ENCODE assay signal across 13 cellular contexts in the genomic region with DNA sequence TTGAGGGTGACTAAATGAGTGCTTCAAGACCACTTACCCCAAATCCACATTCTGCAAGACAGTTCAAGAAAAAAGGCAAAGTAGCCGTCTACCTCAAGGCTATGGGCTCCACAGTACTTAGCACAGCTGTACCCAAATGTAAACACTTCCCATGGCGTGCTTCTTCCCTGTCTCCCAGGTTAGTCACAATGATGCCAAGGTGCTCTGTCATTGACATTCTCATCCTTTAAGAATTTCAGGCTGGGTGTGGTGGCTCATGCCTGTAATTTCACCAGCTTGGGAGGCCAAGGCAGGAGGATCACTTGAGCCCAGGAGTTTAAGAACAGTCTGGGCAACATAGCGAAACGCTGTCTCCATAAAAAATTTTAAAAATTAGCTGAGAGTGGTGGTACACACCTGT. TPM values are rescaled to one million over a fixed set of nuclear protein-coding genes. Genes with fewer than 3 reads are reported as not detected.
DNase-seq lines count a peak whose midpoint lies in the region; ATAC-seq and TF ChIP-seq lines count a peak whose summit lies in the region.
"Had no signal": no experiment of that assay in that cellular context is flagged by ENCODE, and none has a peak within 500 bp of the region (broad histone marks: within the 10 kb centered on the region; RNA-seq: fewer than 3 reads in every experiment).

No MANE protein-coding gene starts in this region.

- no peak overlapping the region for H3K9ac ChIP-seq in endodermal cell (ENCODE audit: extremely low read depth, low read length, poor library complexity, severe bottlenecking)

- POLR2A ChIA-PET in Panc1 (lab: Charles Lee), result interaction anchor here (0.6 kb wide), 1 partner anchor 69 kb away, joined by 3 read pairs; no protein-coding TSS in a partner anchor

- H3K36me3 ChIP-seq in Panc1 (ENCODE audit: control insufficient read depth, insufficient read depth, low read length), result no peaks in the 10 kb centered on the region
- peaks cover under 1% of the 10 kb centered on the region for H3K36me3 ChIP-seq in endodermal cell (ENCODE audit: control insufficient read depth, insufficient read depth, low read length)
- H3K36me3 ChIP-seq: ovary, thoracic aorta had no signal

- no TSS peak for BruUV-seq in Panc1 (replicated peaks; lab: Mats Ljungman, UMichigan)

- peaks cover 63% of the 10 kb centered on the region for H3K4me1 Mint-ChIP-seq in activated T-cell treated with anti-CD3 and anti-CD28 coated beads, Interleukin-2, amount 50 U/mL, for 72 hours (ENCODE audit: low read depth)
- peaks cover 41% of the 10 kb centered on the region for H3K4me1 Mint-ChIP-seq in activated T-cell treated with anti-CD3 and anti-CD28 coated beads, Interleukin-2, amount 50 U/mL, for 4 hours (ENCODE audit: low read depth)
- peaks cover 26% of the 10 kb centered on the region for H3K4me1 Mint-ChIP-seq in stimulated activated effector memory CD8-positive, alpha-beta T cell treated with anti-CD3 and anti-CD28 coated beads, Interleukin-12 subunit alpha, Interleukin-12 subunit beta, amount 100 ng/mL, for 72 hours
- peaks cover 8% of the 10 kb centered on the region for H3K4me1 Mint-ChIP-seq in endodermal cell

- H3K27me3 Mint-ChIP-seq in activated T-cell treated with anti-CD3 and anti-CD28 coated beads, Interleukin-2, amount 50 U/mL, for 72 hours (ENCODE audit: low read depth), result no peaks in the 10 kb centered on the region
- H3K27me3 Mint-ChIP-seq in activated T-cell treated with anti-CD3 and anti-CD28 coated beads, Interleukin-2, amount 50 U/mL, for 4 hours (ENCODE audit: low read depth), result no peaks in the 10 kb centered on the region
- no peaks in the 10 kb centered on the region for H3K27me3 Mint-ChIP-seq in endodermal cell (ENCODE audit: insufficient read depth)

- DNase-seq in activated T-cell treated with anti-CD3 and anti-CD28 coated beads, Interleukin-2, amount 50 U/mL, for 72 hours, result no peak
- DNase-seq in activated T-cell treated with anti-CD3 and anti-CD28 coated beads, Interleukin-2, amount 50 U/mL, for 4 hours, result no peak
- DNase-seq in Panc1 (ENCODE audit: low read depth, low spot score) (peak; percentile 81), endodermal cell (no peak), GOT3 (lab: John Stamatoyannopoulos, UW) (no peak)
- DNase-seq in stimulated activated effector memory CD8-positive, alpha-beta T cell treated with anti-CD3 and anti-CD28 coated beads, Interleukin-12 subunit alpha, Interleukin-12 subunit beta, amount 100 ng/mL, for 72 hours (ENCODE audit: low spot score in 2 of 2), result no peak
- DNase-seq: dermis blood vessel endothelial cell, NCI-H774, ovary had no signal

- H3K27ac ChIP-seq in Panc1 (ENCODE audit: low read length) (peak overlapping the region; percentile 62), endodermal cell (ENCODE audit: low read depth, low read length) (no peak overlapping the region)
- H3K27ac ChIP-seq: ovary, SK-N-MC, thoracic aorta had no signal

- CTCF ChIA-PET in Panc1 (lab: Charles Lee), result no interaction called here

- H3K9me3 ChIP-seq in Panc1 (ENCODE audit: control insufficient read depth, insufficient read depth, low read depth, low read length) (no peaks in the 10 kb centered on the region), endodermal cell (ENCODE audit: control insufficient read depth, low read length) (no peaks in the 10 kb centered on the region)
- H3K9me3 ChIP-seq: ovary, thoracic aorta had no signal

- H3K9me3 Mint-ChIP-seq in activated T-cell treated with anti-CD3 and anti-CD28 coated beads, Interleukin-2, amount 50 U/mL, for 72 hours, result no peaks in the 10 kb centered on the region
- H3K9me3 Mint-ChIP-seq in activated T-cell treated with anti-CD3 and anti-CD28 coated beads, Interleukin-2, amount 50 U/mL, for 4 hours, result no peaks in the 10 kb centered on the region
- no peaks in the 10 kb centered on the region for H3K9me3 Mint-ChIP-seq in stimulated activated effector memory CD8-positive, alpha-beta T cell treated with anti-CD3 and anti-CD28 coated beads, Interleukin-12 subunit alpha, Interleukin-12 subunit beta, amount 100 ng/mL, for 72 hours
- H3K9me3 Mint-ChIP-seq in endodermal cell, result no peaks in the 10 kb centered on the region

- intact Hi-C loops in Panc1 (cut with micrococcal nuclease; ENCODE audit: unreplicated experiment), result no loop called here

- H3K4me3 Mint-ChIP-seq in activated T-cell treated with anti-CD3 and anti-CD28 coated beads, Interleukin-2, amount 50 U/mL, for 72 hours, result peak overlapping the region; percentile 66 to 72
- no peak overlapping the region for H3K4me3 Mint-ChIP-seq in activated T-cell treated with anti-CD3 and anti-CD28 coated beads, Interleukin-2, amount 50 U/mL, for 4 hours
- no peak overlapping the region for H3K4me3 Mint-ChIP-seq in stimulated activated effector memory CD8-positive, alpha-beta T cell treated with anti-CD3 and anti-CD28 coated beads, Interleukin-12 subunit alpha, Interleukin-12 subunit beta, amount 100 ng/mL, for 72 hours
- H3K4me3 Mint-ChIP-seq in endodermal cell, result no peak overlapping the region

- no peak for TF ChIP-seq CTCF in Panc1 (IDR thresholded peaks at IDR 0.05)
- no peak for TF ChIP-seq CTCF in endodermal cell (conservative IDR thresholded peaks at IDR 0.05)

- H3K27ac Mint-ChIP-seq in activated T-cell treated with anti-CD3 and anti-CD28 coated beads, Interleukin-2, amount 50 U/mL, for 72 hours, result peak overlapping the region; percentile 77
- peak overlapping the region; percentile 65 for H3K27ac Mint-ChIP-seq in stimulated activated effector memory CD8-positive, alpha-beta T cell treated with anti-CD3 and anti-CD28 coated beads, Interleukin-12 subunit alpha, Interleukin-12 subunit beta, amount 100 ng/mL, for 72 hours
- H3K27ac Mint-ChIP-seq in endodermal cell, result no peak overlapping the region

- H3K4me1 ChIP-seq in Panc1 (ENCODE audit: control insufficient read depth, insufficient read depth, low read length), result peaks cover 33% of the 10 kb centered on the region
- peaks cover 3% of the 10 kb centered on the region for H3K4me1 ChIP-seq in endodermal cell (ENCODE audit: control insufficient read depth, insufficient read depth, low read length)

- H3K27me3 ChIP-seq in Panc1 (ENCODE audit: control insufficient read depth, insufficient read depth, low read length) (no peaks in the 10 kb centered on the region), endodermal cell (ENCODE audit: control insufficient read depth, insufficient read depth, low read length, poor library complexity, severe bottlenecking) (no peaks in the 10 kb centered on the region)
- H3K27me3 ChIP-seq: ovary had no signal

- WGBS in endodermal cell (ENCODE audit: insufficient coverage in 1 of 2, insufficient read length in 1 of 2), 2 experiments, result 83 to 97% methylated on average over 3 to 4 of the region's 4 CpGs

- in situ Hi-C loops in Panc1 (cut with HindIII; ENCODE audit: low pct_unique_long_range_greater_than_20kb, low sequenced_read_pairs), result no loop called here

- peaks cover 8 to 23% of the 10 kb centered on the region in 2 donors for H3K36me3 Mint-ChIP-seq in activated T-cell treated with anti-CD3 and anti-CD28 coated beads, Interleukin-2, amount 50 U/mL, for 72 hours (ENCODE audit: insufficient read depth in 2 of 2)
- peaks cover 7% of the 10 kb centered on the region for H3K36me3 Mint-ChIP-seq in activated T-cell treated with anti-CD3 and anti-CD28 coated beads, Interleukin-2, amount 50 U/mL, for 4 hours (ENCODE audit: insufficient read depth)
- peaks cover 53% of the 10 kb centered on the region for H3K36me3 Mint-ChIP-seq in stimulated activated effector memory CD8-positive, alpha-beta T cell treated with anti-CD3 and anti-CD28 coated beads, Interleukin-12 subunit alpha, Interleukin-12 subunit beta, amount 100 ng/mL, for 72 hours
- H3K36me3 Mint-ChIP-seq in endodermal cell (ENCODE audit: low read depth), result peaks cover 12% of the 10 kb centered on the region

- H3K4me3 ChIP-seq in Panc1 (ENCODE audit: low read depth in 2 of 2, low read length in 2 of 2) (no peak overlapping the region; a peak in 1 of 4 replicates), endodermal cell (ENCODE audit: low read length) (no peak overlapping the region)
- H3K4me3 ChIP-seq: ovary, SK-N-MC had no signal

- ATAC-seq in activated T-cell treated with anti-CD3 and anti-CD28 coated beads, Interleukin-2, amount 50 U/mL, for 72 hours (replicated peaks in 1 of 2), result no peak
- no peak for ATAC-seq in activated T-cell treated with anti-CD3 and anti-CD28 coated beads, Interleukin-2, amount 50 U/mL, for 4 hours
- ATAC-seq in Panc1 (no peak), esophagus mucosa (peak; percentile 37), GM18519 (IDR thresholded peaks at IDR 0.05; ENCODE audit: low FRiP score, unreplicated experiment) (no peak)
- ATAC-seq in stimulated activated effector memory CD8-positive, alpha-beta T cell treated with anti-CD3 and anti-CD28 coated beads, Interleukin-12 subunit alpha, Interleukin-12 subunit beta, amount 100 ng/mL, for 72 hours, result no peak

RNA-seq across cellular contexts. Expression of a gene that starts 51.2 kb away (rescaled TPM):
- 10 to 100 TPM; 82.5 to 87.6 TPM for total RNA-seq in activated T-cell treated with anti-CD3 and anti-CD28 coated beads, Interleukin-2, amount 50 U/mL, for 72 hours
- 10 to 100 TPM; 39.0 to 48.0 (median 39.0) TPM for total RNA-seq in activated T-cell treated with anti-CD3 and anti-CD28 coated beads, Interleukin-2, amount 50 U/mL, for 4 hours
- total RNA-seq in Panc1 (2021; ENCODE audit: unreplicated experiment) (50.5 TPM), esophagus mucosa (21.9 TPM), endodermal cell (10 to 100 TPM; 59.7 to 65.5 TPM)
- 40.1 TPM for polyA plus RNA-seq in Panc1 (2012; ENCODE audit: insufficient read length)
- 46.4 TPM for polyA plus RNA-seq in endodermal cell (2013, experiment 1 of 2)
- polyA plus RNA-seq in endodermal cell (2013, experiment 2 of 2), result 46.9 TPM

Comparison
In these comparisons a context has a peak if more than half of its experiments do, and no peak if none do; other contexts are left out.
1. H3K4me3 Mint-ChIP-seq: peak in activated T-cell treated with anti-CD3 and anti-CD28 coated beads, Interleukin-2, amount 50 U/mL, for 72 hours (2 of 2); none in activated T-cell treated with anti-CD3 and anti-CD28 coated beads, Interleukin-2, amount 50 U/mL, for 4 hours (single experiment), stimulated activated effector memory CD8-positive, alpha-beta T cell treated with anti-CD3 and anti-CD28 coated beads, Interleukin-12 subunit alpha, Interleukin-12 subunit beta, amount 100 ng/mL, for 72 hours (single experiment) and endodermal cell (single experiment).